Comparison of ENCODE assay signal across 8 cellular contexts in the genomic region with DNA sequence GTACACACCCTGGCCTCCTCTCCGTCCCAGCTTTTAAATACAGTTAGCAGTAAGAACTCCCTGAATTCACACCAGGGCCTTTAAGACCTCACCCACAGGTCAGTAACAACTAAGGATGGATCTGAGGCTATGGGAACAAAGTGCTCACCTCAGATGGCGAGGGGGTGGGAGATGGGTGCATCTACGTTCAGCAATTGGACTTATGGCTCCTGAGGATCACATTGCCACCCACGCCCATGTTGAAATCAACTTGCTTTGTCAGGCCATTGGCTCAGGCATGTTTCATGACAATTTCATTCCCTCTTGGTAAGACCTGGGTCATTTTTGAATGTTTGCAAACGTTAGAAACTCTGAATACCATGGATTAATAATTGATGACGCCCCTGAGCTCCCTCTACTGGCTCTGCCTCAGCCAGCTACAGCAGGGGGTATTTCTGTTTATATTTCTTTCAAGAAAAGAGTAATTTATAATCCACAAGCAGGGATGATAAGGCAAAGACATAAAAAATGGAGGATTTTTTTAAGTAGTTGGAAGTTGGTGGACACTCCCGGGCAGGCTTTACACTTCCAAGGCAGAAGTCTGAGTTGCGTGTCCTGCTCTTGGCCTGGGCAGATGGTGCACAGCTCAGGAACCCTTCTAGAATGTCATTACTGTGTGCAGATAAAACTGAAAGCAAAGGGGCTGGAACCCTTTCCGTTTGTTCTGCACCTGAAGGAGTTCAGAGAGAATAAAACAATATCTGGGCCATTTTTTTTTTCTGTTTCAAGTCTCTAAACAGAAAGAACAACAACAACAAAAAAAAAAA. TPM values are rescaled to one million over a fixed set of nuclear protein-coding genes. Genes with fewer than 3 reads are reported as not detected.
DNase-seq lines count a peak whose midpoint lies in the region; ATAC-seq and TF ChIP-seq lines count a peak whose summit lies in the region.

No MANE protein-coding gene starts in this region.

- no peaks in the 10 kb centered on the region for H3K9me2 ChIP-seq in hepatocyte (replicated peaks; ENCODE audit: insufficient read depth)

- H3K79me2 ChIP-seq in hepatocyte, result no peaks in the 10 kb centered on the region

- no peak overlapping the region for H2AFZ ChIP-seq in hepatocyte

- WGBS in hepatocyte (ENCODE audit: low lambda C conversion rate, missing lambda C conversion rate), result 60% methylated on average over 9 of the region's 9 CpGs

- no peak overlapping the region for H3K4me3 ChIP-seq in hepatocyte

- ATAC-seq in GM21367 (IDR thresholded peaks at IDR 0.05; ENCODE audit: unreplicated experiment) (peak; percentile 28), sciatic nerve (no peak)

- peak overlapping the region; percentile 61 for H3K27ac ChIP-seq in hepatocyte

- H3K9me3 ChIP-seq in hepatocyte (ENCODE audit: low read depth), result no peaks in the 10 kb centered on the region

- intact Hi-C loops in sciatic nerve (cut with DNase I), result no loop called here

- peak overlapping the region; percentile 55 for H3K4me2 ChIP-seq in hepatocyte

- no peaks in the 10 kb centered on the region for H3K27me3 ChIP-seq in hepatocyte

- DNase-seq in COR-L47 (lab: John Stamatoyannopoulos, UW) (peak; percentile 31), NCI-H69 (lab: John Stamatoyannopoulos, UW) (peak; percentile 38), hepatocyte (ENCODE audit: low spot score) (peak; percentile 42), NCI-H2227 (lab: John Stamatoyannopoulos, UW; ENCODE audit: unreplicated experiment) (no peak), sciatic nerve (ENCODE audit: low spot score) (no peak), KG1 (lab: John Stamatoyannopoulos, UW) (no peak), NCI-H2081 (lab: John Stamatoyannopoulos, UW) (no peak)

- H3K4me1 ChIP-seq in hepatocyte (ENCODE audit: insufficient read depth), result peaks cover 15% of the 10 kb centered on the region

- no peaks in the 10 kb centered on the region for H3K36me3 ChIP-seq in hepatocyte (replicated peaks; ENCODE audit: insufficient read depth, low read depth)

- H4K20me1 ChIP-seq in hepatocyte (ENCODE audit: insufficient read depth, poor library complexity, severe bottlenecking), result no peaks in the 10 kb centered on the region

- TF ChIP-seq CTCF in hepatocyte (IDR thresholded peaks at IDR 0.05; ENCODE audit: poor library complexity), result peak; percentile 34

RNA-seq across cellular contexts. Expression of gene LBR, which starts 13.7 kb away (rescaled TPM):
- total RNA-seq in hepatocyte, result 54.2 and 65.9 TPM in 2 replicates
- 29.6 and 33.3 TPM in 2 replicates for polyA plus RNA-seq in hepatocyte
- 48.8 TPM for total RNA-seq in sciatic nerve

Comparison
In these comparisons a context has a peak if more than half of its experiments do, and no peak if none do; other contexts are left out.
1. DNase-seq: peak in COR-L47 (single experiment), NCI-H69 (single experiment) and hepatocyte (single experiment); none in NCI-H2227 (single experiment), sciatic nerve (single experiment), KG1 (single experiment) and NCI-H2081 (0 of 2).